ENCODE assay signal across 1 cellular context in genomic region chr9:98109052-98109451, GRCh38.
TF ChIP-seq lines count a peak whose summit lies in the region.

No MANE protein-coding gene starts in this region.

TF ChIP-seq in GM23338, 12 proteins besides CTCF, POLR2A, EP300 and RAD21:
- TF ChIP-seq EZH2 (IDR thresholded peaks at IDR 0.05; ENCODE audit: low read depth, unreplicated experiment) (no peak), ZNF331 (CRISPR knock-in tag; IDR thresholded peaks at IDR 0.05; ENCODE audit: low read depth) (no peak), STAT1 (IDR thresholded peaks at IDR 0.05; ENCODE audit: unreplicated experiment) (no peak), ZNF114 (CRISPR knock-in tag; IDR thresholded peaks at IDR 0.05) (no peak), NANOG (IDR thresholded peaks at IDR 0.05; ENCODE audit: borderline replicate concordance) (no peak), EZH2phosphoT487 (IDR thresholded peaks at IDR 0.05; ENCODE audit: unreplicated experiment) (no peak), JUNB (IDR thresholded peaks at IDR 0.05; ENCODE audit: unreplicated experiment) (no peak), ETS1 (IDR thresholded peaks at IDR 0.05) (no peak), CREB1 (CRISPR knock-in tag; IDR thresholded peaks at IDR 0.05; ENCODE audit: low read depth) (no peak)
